28 cellular contexts compared by ENCODE assay signal in genomic region chr22:43270949-43271348, GRCh38.
"Had no signal": no experiment of that assay in that cellular context is flagged by ENCODE, and none has a peak within 500 bp of the region (broad histone marks: within the 10 kb centered on the region; RNA-seq: fewer than 3 reads in every experiment).

No MANE protein-coding gene starts in this region.

- H3K27me3 ChIP-seq: pancreas, transverse colon, uterus had no signal

- H3K9me3 Mint-ChIP-seq: activated naive CD8-positive, alpha-beta T cell treated with anti-CD3 and anti-CD28 coated beads, Interleukin-2, amount 50 U/mL, for 24 hours; activated T-cell treated with anti-CD3 and anti-CD28 coated beads, Interleukin-2, amount 50 U/mL, for 24 hours; central memory CD8-positive, alpha-beta T cell; dendritic cell treated with granulocyte-macrophage colony-stimulating factor and Interleukin-4, amounts not matched to agents 40 ng/mL and 50 ng/mL, for 4 days; endodermal cell; mesothelial cell of epicardium; naive B cell; nephron progenitor cell had no signal

- H3K9me3 ChIP-seq: pancreas, psoas muscle, transverse colon, uterus had no signal

- H3K4me3 Mint-ChIP-seq: activated naive CD8-positive, alpha-beta T cell treated with anti-CD3 and anti-CD28 coated beads, Interleukin-2, amount 50 U/mL, for 24 hours; activated T-cell treated with anti-CD3 and anti-CD28 coated beads, Interleukin-2, amount 50 U/mL, for 24 hours; central memory CD8-positive, alpha-beta T cell; dendritic cell treated with granulocyte-macrophage colony-stimulating factor and Interleukin-4, amounts not matched to agents 40 ng/mL and 50 ng/mL, for 4 days; endodermal cell; mesothelial cell of epicardium; nephron progenitor cell had no signal

- H3K4me3 ChIP-seq: pancreas, psoas muscle, smooth muscle cell, transverse colon, uterus had no signal

- ATAC-seq: activated naive CD8-positive, alpha-beta T cell treated with anti-CD3 and anti-CD28 coated beads, Interleukin-2, amount 50 U/mL, for 24 hours; esophagus mucosa; left colon; pancreas; psoas muscle had no signal

- H3K27ac ChIP-seq: pancreas, psoas muscle, uterus had no signal

- DNase-seq: activated CD4-positive, alpha-beta T cell treated with anti-CD3 and anti-CD28 coated beads for 4 hours; activated CD4-positive, alpha-beta T cell treated with anti-CD3 and anti-CD28 coated beads, Interleukin-2, amount 50 U/mL, for 48 hours; activated CD8-positive, alpha-beta memory T cell treated with anti-CD3 and anti-CD28 coated beads for 24 hours; activated CD8-positive, alpha-beta memory T cell treated with anti-CD3 and anti-CD28 coated beads, Interleukin-2, amount 50 U/mL, for 4 hours; activated gamma-delta T cell treated with Interleukin-2 at 50 U/mL for 16 hours; activated naive CD4-positive, alpha-beta T cell treated with anti-CD3 and anti-CD28 coated beads, Interleukin-2, amount 50 U/mL, for 16 hours; activated naive CD8-positive, alpha-beta T cell treated with anti-CD3 and anti-CD28 coated beads, Interleukin-2, amount 50 U/mL, for 24 hours; activated T-cell treated with anti-CD3 and anti-CD28 coated beads, Interleukin-2, amount 50 U/mL, for 24 hours; amygdala; head of caudate nucleus; hippocampal formation; kidney; left colon; naive B cell; nephron progenitor cell; nucleus accumbens; pancreas; psoas muscle; stimulated activated CD4-positive, alpha-beta T cell treated with anti-CD3 and anti-CD28 coated beads, Interleukin-1b, Interleukin-23, amount 100 ng/mL, for 48 hours; stimulated activated naive CD4-positive, alpha-beta T cell; uterus had no signal

- H3K4me1 ChIP-seq: pancreas, psoas muscle, transverse colon, uterus had no signal

- H3K36me3 Mint-ChIP-seq: mesothelial cell of epicardium, naive B cell had no signal

- H3K4me2 ChIP-seq: smooth muscle cell had no signal

- H3K36me3 ChIP-seq: pancreas, transverse colon, uterus had no signal

- FAIRE-seq: kidney, pancreas had no signal

- H3K27ac Mint-ChIP-seq: activated naive CD8-positive, alpha-beta T cell treated with anti-CD3 and anti-CD28 coated beads, Interleukin-2, amount 50 U/mL, for 24 hours; activated T-cell treated with anti-CD3 and anti-CD28 coated beads, Interleukin-2, amount 50 U/mL, for 24 hours; dendritic cell treated with granulocyte-macrophage colony-stimulating factor and Interleukin-4, amounts not matched to agents 40 ng/mL and 50 ng/mL, for 4 days; endodermal cell; mesothelial cell of epicardium; naive B cell; nephron progenitor cell had no signal

- H3K27me3 Mint-ChIP-seq: activated naive CD8-positive, alpha-beta T cell treated with anti-CD3 and anti-CD28 coated beads, Interleukin-2, amount 50 U/mL, for 24 hours; activated T-cell treated with anti-CD3 and anti-CD28 coated beads, Interleukin-2, amount 50 U/mL, for 24 hours; central memory CD8-positive, alpha-beta T cell had no signal
